ENCODE assay signal across 8 cellular contexts in the genomic region with DNA sequence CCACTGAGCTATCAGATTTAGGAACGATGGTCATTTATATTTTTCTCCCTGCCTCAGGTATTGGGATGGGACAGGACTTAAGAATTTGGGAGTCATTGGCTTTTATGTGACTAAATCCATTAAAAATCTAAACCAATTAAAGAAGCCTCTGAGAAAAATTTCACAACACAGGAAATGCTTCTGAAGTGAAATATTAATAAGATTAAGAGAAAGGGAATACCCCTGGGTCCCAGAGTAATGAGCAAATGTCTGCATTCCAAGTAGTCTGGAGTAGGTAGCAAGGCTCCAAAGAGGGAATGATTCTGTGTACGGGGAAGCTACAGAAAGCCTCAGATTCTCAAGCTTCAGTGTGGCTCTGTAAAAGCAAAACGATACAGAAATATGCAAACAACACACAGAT. TPM values are rescaled to one million over a fixed set of nuclear protein-coding genes. Genes with fewer than 3 reads are reported as not detected.
A peak's percentile ranks its signal among the peaks of the same experiment; 100 is the strongest.
DNase-seq lines count a peak whose midpoint lies in the region; ATAC-seq, FAIRE-seq and TF ChIP-seq lines count a peak whose summit lies in the region.

No MANE protein-coding gene starts in this region.

- intact Hi-C loops in kidney (cut with DNase I) (no loop called here), lower leg skin (cut with DNase I; ENCODE audit: low total_unique reads) (no loop called here)

- H3K27me3 Mint-ChIP-seq in activated CD8-positive, alpha-beta memory T cell treated with anti-CD3 and anti-CD28 coated beads, Interleukin-2, amount 10 ng/mL, durations not matched to agents 7 days and 5 days: peaks cover 21% of the 10 kb centered on the region
- peaks cover 2% of the 10 kb centered on the region for H3K27me3 Mint-ChIP-seq in activated naive CD8-positive, alpha-beta T cell

- peak overlapping the region in 1 of 2 donors; percentile 65 for H3K9ac ChIP-seq in kidney (ENCODE audit: low read length in 2 of 2)

- H3K36me3 ChIP-seq in kidney (ENCODE audit: control insufficient read depth in 1 of 2, insufficient read depth in 2 of 2, low read length in 2 of 2) (peaks cover 0 to under 1% of the 10 kb centered on the region in 2 donors), tibial nerve (peaks cover 0 to 7% (median 0%) of the 10 kb centered on the region in 3 donors)

- CTCF ChIA-PET in activated CD8-positive, alpha-beta memory T cell treated with anti-CD3 and anti-CD28 coated beads, Interleukin-2, amount 10 ng/mL, durations not matched to agents 7 days and 5 days (lab: Charles Lee): interaction anchor here (0.9 to 2.3 kb wide), 4 partner anchors 52 to 306 kb away, joined by 3 to 9 read pairs (median 4); a partner anchor contains a TSS

- no peak for DNase-seq in activated CD8-positive, alpha-beta memory T cell treated with anti-CD3 and anti-CD28 coated beads, Interleukin-2, amount 10 ng/mL, durations not matched to agents 7 days and 5 days
- no peak for DNase-seq in activated CD8-positive, alpha-beta memory T cell treated with anti-CD3 and anti-CD28 coated beads, Interleukin-2, amount 50 U/mL, for 48 hours
- DNase-seq in kidney: no peak
- no peak for DNase-seq in tibial nerve (ENCODE audit: low spot score in 2 of 2)
- no peak for DNase-seq in lower leg skin (ENCODE audit: low spot score in 2 of 2)
- no peak for DNase-seq in HT-29 (ENCODE audit: low spot score)

- no peaks in the 10 kb centered on the region for H3K9me3 ChIP-seq in kidney (ENCODE audit: control insufficient read depth in 1 of 2, low read length in 2 of 2)
- H3K9me3 ChIP-seq in tibial nerve: no peaks in the 10 kb centered on the region

- peak overlapping the region; percentile 83 for H3K27ac Mint-ChIP-seq in activated CD8-positive, alpha-beta memory T cell treated with anti-CD3 and anti-CD28 coated beads, Interleukin-2, amount 10 ng/mL, durations not matched to agents 7 days and 5 days
- no peak overlapping the region for H3K27ac Mint-ChIP-seq in activated naive CD8-positive, alpha-beta T cell

- H3K27me3 ChIP-seq in tibial nerve: peaks cover 0 to 7% of the 10 kb centered on the region in 2 donors

- no peak overlapping the region for H3K27ac ChIP-seq in kidney (ENCODE audit: low read depth in 2 of 2, low read length in 2 of 2)
- peak overlapping the region in 3 of 4 donors; percentile 54 to 85 (median 79) for H3K27ac ChIP-seq in tibial nerve

- peak overlapping the region; percentile 95 for H3K4me3 Mint-ChIP-seq in activated CD8-positive, alpha-beta memory T cell treated with anti-CD3 and anti-CD28 coated beads, Interleukin-2, amount 10 ng/mL, durations not matched to agents 7 days and 5 days
- peak overlapping the region; percentile 100 for H3K4me3 Mint-ChIP-seq in activated naive CD8-positive, alpha-beta T cell

- TF ChIP-seq CTCF in kidney (IDR thresholded peaks at IDR 0.05; ENCODE audit: borderline replicate concordance, extremely low read depth, insufficient read depth) (no peak), tibial nerve (IDR thresholded peaks at IDR 0.05) (no peak), lower leg skin (IDR thresholded peaks at IDR 0.05) (no peak)

- TF ChIP-seq POLR2A in tibial nerve (IDR thresholded peaks at IDR 0.05): no peak
- TF ChIP-seq POLR2A in lower leg skin (IDR thresholded peaks at IDR 0.05): no peak

- FAIRE-seq in kidney (lab: Jason Lieb, UNC): no peak

- WGBS in tibial nerve, 2 donors: 35 to 47% methylated on average over 3 of the region's 3 CpGs
- 22 to 26% methylated on average over 3 of the region's 3 CpGs for WGBS in lower leg skin, 2 donors

- peaks cover 5% of the 10 kb centered on the region for H3K36me3 Mint-ChIP-seq in activated CD8-positive, alpha-beta memory T cell treated with anti-CD3 and anti-CD28 coated beads, Interleukin-2, amount 10 ng/mL, durations not matched to agents 7 days and 5 days
- H3K36me3 Mint-ChIP-seq in activated naive CD8-positive, alpha-beta T cell: no peaks in the 10 kb centered on the region

- no peak for TF ChIP-seq EP300 in tibial nerve (IDR thresholded peaks at IDR 0.05)

- no peaks in the 10 kb centered on the region for H3K9me3 Mint-ChIP-seq in activated CD8-positive, alpha-beta memory T cell treated with anti-CD3 and anti-CD28 coated beads, Interleukin-2, amount 10 ng/mL, durations not matched to agents 7 days and 5 days (ENCODE audit: low read depth)
- no peaks in the 10 kb centered on the region for H3K9me3 Mint-ChIP-seq in activated naive CD8-positive, alpha-beta T cell (ENCODE audit: low read depth)

- H3K4me1 ChIP-seq in kidney (ENCODE audit: control insufficient read depth in 1 of 2, insufficient read depth in 1 of 2, low read depth in 1 of 2, low read length in 2 of 2): peaks cover 6 to 16% of the 10 kb centered on the region in 2 donors
- H3K4me1 ChIP-seq in tibial nerve: peaks cover 2 to 22% (median 11%) of the 10 kb centered on the region in 4 donors

- peaks cover 33% of the 10 kb centered on the region for H3K4me1 Mint-ChIP-seq in activated CD8-positive, alpha-beta memory T cell treated with anti-CD3 and anti-CD28 coated beads, Interleukin-2, amount 10 ng/mL, durations not matched to agents 7 days and 5 days
- H3K4me1 Mint-ChIP-seq in activated naive CD8-positive, alpha-beta T cell (ENCODE audit: low read depth): peaks cover 22% of the 10 kb centered on the region

- ATAC-seq in activated CD8-positive, alpha-beta memory T cell treated with anti-CD3 and anti-CD28 coated beads, Interleukin-2, amount 10 ng/mL, durations not matched to agents 7 days and 5 days: no peak
- no peak for ATAC-seq in HG03025 (IDR thresholded peaks at IDR 0.05; ENCODE audit: low FRiP score, unreplicated experiment)

- peak overlapping the region; percentile 58 to 75 for H3K4me3 ChIP-seq in kidney (ENCODE audit: low read length in 2 of 2)
- peak overlapping the region; percentile 18 to 89 (median 70) for H3K4me3 ChIP-seq in tibial nerve
- H3K4me3 ChIP-seq in lower leg skin (ENCODE audit: low read depth, poor library complexity, severe bottlenecking): no peak overlapping the region

RNA-seq across cellular contexts. Expression of a gene that starts 0.7 kb away (rescaled TPM):
- total RNA-seq in activated CD8-positive, alpha-beta memory T cell treated with anti-CD3 and anti-CD28 coated beads, Interleukin-2, amount 10 ng/mL, durations not matched to agents 7 days and 5 days: 10 to 100 TPM; 42.7 to 51.8 TPM
- total RNA-seq in kidney: 33.0 TPM
- polyA plus RNA-seq in kidney (ENCODE audit: insufficient read depth, low read depth, low replicate concordance): 12.2 TPM
- total RNA-seq in tibial nerve: 10 to 100 TPM; 23.4 to 47.2 (median 41.1) TPM
- total RNA-seq in lower leg skin: 10 to 100 TPM; 27.1 to 58.7 (median 44.3) TPM
- 10.8 and 13.8 TPM in 2 replicates for total RNA-seq in HT-29 (2014; rRNA removed; shearing (Covaris generic))

RNA-seq across cellular contexts. Expression of a gene that starts 40.6 kb away (rescaled TPM):
- total RNA-seq in activated CD8-positive, alpha-beta memory T cell treated with anti-CD3 and anti-CD28 coated beads, Interleukin-2, amount 10 ng/mL, durations not matched to agents 7 days and 5 days: 10 to 100 TPM in 1 of 2 experiments, 1 to 10 TPM in 1; 7.8 to 11.8 TPM
- total RNA-seq in kidney (5.2 TPM), tibial nerve (1 to 10 TPM; 3.9 to 6.9 (median 5.4) TPM), lower leg skin (10 to 100 TPM in 2 of 4 donors, 1 to 10 TPM in 2; 6.3 to 10.2 (median 8.7) TPM)
- 2.6 TPM for polyA plus RNA-seq in kidney (ENCODE audit: insufficient read depth, low read depth, low replicate concordance)
- 0.08 and 0.18 TPM in 2 replicates for total RNA-seq in HT-29 (2014; rRNA removed; shearing (Covaris generic))

Comparison
In these comparisons a context has a peak if more than half of its experiments do, and no peak if none do; other contexts are left out.
1. H3K27ac ChIP-seq: peak in tibial nerve (3 of 4); none in kidney (0 of 2).